ENCODE assay signal across 1 cellular context in genomic region chr7:99562114-99562784, GRCh38.
TF ChIP-seq lines count a peak whose summit lies in the region.

No MANE protein-coding gene starts in this region.

TF ChIP-seq in K562, 482 proteins besides CTCF, POLR2A, EP300 and RAD21:
- TF ChIP-seq GATAD2B (IDR thresholded peaks at IDR 0.05; ENCODE audit: borderline replicate concordance), result no peak
- TF ChIP-seq PCBP1 (IDR thresholded peaks at IDR 0.05; ENCODE audit: low read depth, low read length, poor library complexity, severe bottlenecking), result no peak
- 0 out of 2 replicates have a peak, but pooled peaks have one; percentile 4 for TF ChIP-seq LCOR (CRISPR knock-in tag; IDR thresholded peaks at IDR 0.05)
- TF ChIP-seq ZNF347 (CRISPR knock-in tag; IDR thresholded peaks at IDR 0.05; ENCODE audit: low read depth), result no peak
- no peak for TF ChIP-seq NELFE (IDR thresholded peaks at IDR 0.05; ENCODE audit: insufficient read depth, insufficient read length)
- TF ChIP-seq, protein P1, sequence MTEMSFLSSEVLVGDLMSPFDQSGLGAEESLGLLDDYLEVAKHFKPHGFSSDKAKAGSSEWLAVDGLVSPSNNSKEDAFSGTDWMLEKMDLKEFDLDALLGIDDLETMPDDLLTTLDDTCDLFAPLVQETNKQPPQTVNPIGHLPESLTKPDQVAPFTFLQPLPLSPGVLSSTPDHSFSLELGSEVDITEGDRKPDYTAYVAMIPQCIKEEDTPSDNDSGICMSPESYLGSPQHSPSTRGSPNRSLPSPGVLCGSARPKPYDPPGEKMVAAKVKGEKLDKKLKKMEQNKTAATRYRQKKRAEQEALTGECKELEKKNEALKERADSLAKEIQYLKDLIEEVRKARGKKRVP (CRISPR knock-in tag; IDR thresholded peaks at IDR 0.05), result no peak
- TF ChIP-seq, protein P2, sequence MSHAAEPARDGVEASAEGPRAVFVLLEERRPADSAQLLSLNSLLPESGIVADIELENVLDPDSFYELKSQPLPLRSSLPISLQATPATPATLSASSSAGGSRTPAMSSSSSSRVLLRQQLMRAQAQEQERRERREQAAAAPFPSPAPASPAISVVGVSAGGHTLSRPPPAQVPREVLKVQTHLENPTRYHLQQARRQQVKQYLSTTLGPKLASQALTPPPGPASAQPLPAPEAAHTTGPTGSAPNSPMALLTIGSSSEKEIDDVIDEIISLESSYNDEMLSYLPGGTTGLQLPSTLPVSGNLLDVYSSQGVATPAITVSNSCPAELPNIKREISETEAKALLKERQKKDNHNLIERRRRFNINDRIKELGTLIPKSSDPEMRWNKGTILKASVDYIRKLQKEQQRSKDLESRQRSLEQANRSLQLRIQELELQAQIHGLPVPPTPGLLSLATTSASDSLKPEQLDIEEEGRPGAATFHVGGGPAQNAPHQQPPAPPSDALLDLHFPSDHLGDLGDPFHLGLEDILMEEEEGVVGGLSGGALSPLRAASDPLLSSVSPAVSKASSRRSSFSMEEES (CRISPR knock-in tag; IDR thresholded peaks at IDR 0.05), result no peak
- 0 out of 2 replicates have a peak, but pooled peaks have one; percentile 1 for TF ChIP-seq NR2C1 (IDR thresholded peaks at IDR 0.05)
- no peak for TF ChIP-seq NR2C1 (tag; IDR thresholded peaks at IDR 0.05)
- TF ChIP-seq MAFF (IDR thresholded peaks at IDR 0.05; ENCODE audit: low read length), result no peak
- TF ChIP-seq SREBF1 (IDR thresholded peaks at IDR 0.05; ENCODE audit: borderline replicate concordance, low read depth, low read length), result no peak
- no peak for TF ChIP-seq FOXA3 (CRISPR knock-in tag; conservative IDR thresholded peaks at IDR 0.05 in 1 of 2, IDR thresholded peaks at IDR 0.05 in 1 of 2)
- no peak for TF ChIP-seq CCAR2 (IDR thresholded peaks at IDR 0.05; ENCODE audit: low read depth, low read length)
- no peak for TF ChIP-seq KDM4B (IDR thresholded peaks at IDR 0.05; ENCODE audit: borderline replicate concordance in 2 of 2, low read depth in 1 of 2)
- no peak for TF ChIP-seq E2F8 (IDR thresholded peaks at IDR 0.05; ENCODE audit: low read depth, partially characterized antibody)
- no peak for TF ChIP-seq DACH1 (IDR thresholded peaks at IDR 0.05; ENCODE audit: partially characterized antibody)
- TF ChIP-seq CREB5 (CRISPR knock-in tag; IDR thresholded peaks at IDR 0.05), result no peak
- TF ChIP-seq ARID2 (IDR thresholded peaks at IDR 0.05), result no peak
- no peak for TF ChIP-seq ZNF12 (CRISPR knock-in tag; IDR thresholded peaks at IDR 0.05)
- peak; percentile 90 for TF ChIP-seq ZNF239 (CRISPR knock-in tag; IDR thresholded peaks at IDR 0.05)
- TF ChIP-seq ZNF24 (IDR thresholded peaks at IDR 0.05), result no peak
- 0 out of 4 replicates have a peak, but pooled peaks of 1 of the 2 experiments have one; percentile 9 for TF ChIP-seq CSDE1 (IDR thresholded peaks at IDR 0.05)
- TF ChIP-seq, protein P3, sequence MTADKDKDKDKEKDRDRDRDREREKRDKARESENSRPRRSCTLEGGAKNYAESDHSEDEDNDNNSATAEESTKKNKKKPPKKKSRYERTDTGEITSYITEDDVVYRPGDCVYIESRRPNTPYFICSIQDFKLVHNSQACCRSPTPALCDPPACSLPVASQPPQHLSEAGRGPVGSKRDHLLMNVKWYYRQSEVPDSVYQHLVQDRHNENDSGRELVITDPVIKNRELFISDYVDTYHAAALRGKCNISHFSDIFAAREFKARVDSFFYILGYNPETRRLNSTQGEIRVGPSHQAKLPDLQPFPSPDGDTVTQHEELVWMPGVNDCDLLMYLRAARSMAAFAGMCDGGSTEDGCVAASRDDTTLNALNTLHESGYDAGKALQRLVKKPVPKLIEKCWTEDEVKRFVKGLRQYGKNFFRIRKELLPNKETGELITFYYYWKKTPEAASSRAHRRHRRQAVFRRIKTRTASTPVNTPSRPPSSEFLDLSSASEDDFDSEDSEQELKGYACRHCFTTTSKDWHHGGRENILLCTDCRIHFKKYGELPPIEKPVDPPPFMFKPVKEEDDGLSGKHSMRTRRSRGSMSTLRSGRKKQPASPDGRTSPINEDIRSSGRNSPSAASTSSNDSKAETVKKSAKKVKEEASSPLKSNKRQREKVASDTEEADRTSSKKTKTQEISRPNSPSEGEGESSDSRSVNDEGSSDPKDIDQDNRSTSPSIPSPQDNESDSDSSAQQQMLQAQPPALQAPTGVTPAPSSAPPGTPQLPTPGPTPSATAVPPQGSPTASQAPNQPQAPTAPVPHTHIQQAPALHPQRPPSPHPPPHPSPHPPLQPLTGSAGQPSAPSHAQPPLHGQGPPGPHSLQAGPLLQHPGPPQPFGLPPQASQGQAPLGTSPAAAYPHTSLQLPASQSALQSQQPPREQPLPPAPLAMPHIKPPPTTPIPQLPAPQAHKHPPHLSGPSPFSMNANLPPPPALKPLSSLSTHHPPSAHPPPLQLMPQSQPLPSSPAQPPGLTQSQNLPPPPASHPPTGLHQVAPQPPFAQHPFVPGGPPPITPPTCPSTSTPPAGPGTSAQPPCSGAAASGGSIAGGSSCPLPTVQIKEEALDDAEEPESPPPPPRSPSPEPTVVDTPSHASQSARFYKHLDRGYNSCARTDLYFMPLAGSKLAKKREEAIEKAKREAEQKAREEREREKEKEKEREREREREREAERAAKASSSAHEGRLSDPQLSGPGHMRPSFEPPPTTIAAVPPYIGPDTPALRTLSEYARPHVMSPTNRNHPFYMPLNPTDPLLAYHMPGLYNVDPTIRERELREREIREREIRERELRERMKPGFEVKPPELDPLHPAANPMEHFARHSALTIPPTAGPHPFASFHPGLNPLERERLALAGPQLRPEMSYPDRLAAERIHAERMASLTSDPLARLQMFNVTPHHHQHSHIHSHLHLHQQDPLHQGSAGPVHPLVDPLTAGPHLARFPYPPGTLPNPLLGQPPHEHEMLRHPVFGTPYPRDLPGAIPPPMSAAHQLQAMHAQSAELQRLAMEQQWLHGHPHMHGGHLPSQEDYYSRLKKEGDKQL (CRISPR knock-in tag; IDR thresholded peaks at IDR 0.05; ENCODE audit: borderline replicate concordance), result no peak
- TF ChIP-seq MTF1 (CRISPR knock-in tag; IDR thresholded peaks at IDR 0.05; ENCODE audit: borderline replicate concordance), result no peak
- no peak for TF ChIP-seq ZNF830 (CRISPR knock-in tag; IDR thresholded peaks at IDR 0.05)
- TF ChIP-seq GATA2 (CRISPR knock-in tag; IDR thresholded peaks at IDR 0.05), result 0 out of 2 replicates have a peak, but pooled peaks have one; percentile 44
- no peak for TF ChIP-seq ZNF324 (CRISPR knock-in tag; IDR thresholded peaks at IDR 0.05)
- TF ChIP-seq MAFG (tag; conservative IDR thresholded peaks at IDR 0.05), result no peak
- TF ChIP-seq BRF1 (IDR thresholded peaks at IDR 0.05; ENCODE audit: borderline replicate concordance, extremely low read depth, insufficient read length), result no peak
- no peak for TF ChIP-seq ESRRB (CRISPR knock-in tag; IDR thresholded peaks at IDR 0.05; ENCODE audit: borderline replicate concordance)
- no peak for TF ChIP-seq MXI1 (IDR thresholded peaks at IDR 0.05; ENCODE audit: low read depth, low read length)
- TF ChIP-seq HDAC2 (IDR thresholded peaks at IDR 0.05), result no peak
- TF ChIP-seq FUS (optimal IDR thresholded peaks at IDR 0.05; ENCODE audit: low read depth, low read length), result no peak
- TF ChIP-seq, protein P4, sequence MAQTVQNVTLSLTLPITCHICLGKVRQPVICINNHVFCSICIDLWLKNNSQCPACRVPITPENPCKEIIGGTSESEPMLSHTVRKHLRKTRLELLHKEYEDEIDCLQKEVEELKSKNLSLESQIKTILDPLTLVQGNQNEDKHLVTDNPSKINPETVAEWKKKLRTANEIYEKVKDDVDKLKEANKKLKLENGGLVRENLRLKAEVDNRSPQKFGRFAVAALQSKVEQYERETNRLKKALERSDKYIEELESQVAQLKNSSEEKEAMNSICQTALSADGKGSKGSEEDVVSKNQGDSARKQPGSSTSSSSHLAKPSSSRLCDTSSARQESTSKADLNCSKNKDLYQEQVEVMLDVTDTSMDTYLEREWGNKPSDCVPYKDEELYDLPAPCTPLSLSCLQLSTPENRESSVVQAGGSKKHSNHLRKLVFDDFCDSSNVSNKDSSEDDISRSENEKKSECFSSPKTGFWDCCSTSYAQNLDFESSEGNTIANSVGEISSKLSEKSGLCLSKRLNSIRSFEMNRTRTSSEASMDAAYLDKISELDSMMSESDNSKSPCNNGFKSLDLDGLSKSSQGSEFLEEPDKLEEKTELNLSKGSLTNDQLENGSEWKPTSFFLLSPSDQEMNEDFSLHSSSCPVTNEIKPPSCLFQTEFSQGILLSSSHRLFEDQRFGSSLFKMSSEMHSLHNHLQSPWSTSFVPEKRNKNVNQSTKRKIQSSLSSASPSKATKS (CRISPR knock-in tag; IDR thresholded peaks at IDR 0.05), result no peak
- no peak for TF ChIP-seq ILF3 (IDR thresholded peaks at IDR 0.05; ENCODE audit: borderline replicate concordance)
- no peak for TF ChIP-seq ZEB2 (IDR thresholded peaks at IDR 0.05)
- TF ChIP-seq SMAD4 (CRISPR knock-in tag; conservative IDR thresholded peaks at IDR 0.05), result no peak
- TF ChIP-seq KAT2B (IDR thresholded peaks at IDR 0.05; ENCODE audit: low read depth, low read length), result no peak
- no peak for TF ChIP-seq ARID4B (CRISPR knock-in tag; IDR thresholded peaks at IDR 0.05)
- no peak for TF ChIP-seq HNRNPLL (IDR thresholded peaks at IDR 0.05; ENCODE audit: low read depth, low read length, poor library complexity, severe bottlenecking)
- no peak for TF ChIP-seq MYNN (IDR thresholded peaks at IDR 0.05)
- TF ChIP-seq MYNN (CRISPR knock-in tag; IDR thresholded peaks at IDR 0.05), result no peak
- no peak for TF ChIP-seq SMC3 (conservative IDR thresholded peaks at IDR 0.05; ENCODE audit: insufficient read depth, low read depth, low read length)
- no peak for TF ChIP-seq MTA1 (IDR thresholded peaks at IDR 0.05; ENCODE audit: borderline replicate concordance)
- no peak for TF ChIP-seq CBX8 (IDR thresholded peaks at IDR 0.05; ENCODE audit: borderline replicate concordance, extremely low read depth, low read depth, low read length, poor library complexity, severe bottlenecking)
